In genomic region chr18:658947-659533, GRCh38 we compare ENCODE assay signal across 8 cellular contexts. TPM values are rescaled to one million over a fixed set of nuclear protein-coding genes. Genes with fewer than 3 reads are reported as not detected.
DNase-seq lines count a peak whose midpoint lies in the region; ATAC-seq and TF ChIP-seq lines count a peak whose summit lies in the region.

No MANE protein-coding gene starts in this region.

- no peak for DNase-seq in CD4-positive, alpha-beta memory T cell
- DNase-seq in colonic mucosa (no peak), anterior cingulate cortex (lab: John Stamatoyannopoulos, UW) (no peak), SW480 (ENCODE audit: low spot score) (no peak)
- no peak for DNase-seq in stimulated activated CD4-positive, alpha-beta T cell treated with anti-CD3 and anti-CD28 coated beads, Interleukin-2, amount 100 ng/mL, for 24 hours

- H3K4me1 ChIP-seq in CD4-positive, alpha-beta memory T cell (ENCODE audit: insufficient read depth, low read length): no peaks in the 10 kb centered on the region
- peaks cover 42% of the 10 kb centered on the region for H3K4me1 ChIP-seq in Loucy (ENCODE audit: insufficient read depth, low read length, poor library complexity, severe bottlenecking)
- H3K4me1 ChIP-seq in colonic mucosa: no peaks in the 10 kb centered on the region

- H2AFZ ChIP-seq in Loucy (ENCODE audit: low read length) (peak overlapping the region; percentile 69), neural cell (ENCODE audit: low read depth, low read length) (no peak overlapping the region)

- H3F3A ChIP-seq in Loucy (ENCODE audit: low read depth): no peaks in the 10 kb centered on the region
- no peaks in the 10 kb centered on the region for H3F3A ChIP-seq in neural cell (ENCODE audit: insufficient read depth, low read length, poor library complexity, severe bottlenecking)

- CTCF ChIA-PET in CD4-positive, alpha-beta memory T cell (lab: Charles Lee; ENCODE audit: partially characterized antibody): interaction anchor here (0.5 to 1.4 kb wide), 2 partner anchors 34 to 511 kb away, joined by 3 to 4 read pairs; no protein-coding TSS in a partner anchor

- H3K79me2 ChIP-seq in Loucy (ENCODE audit: insufficient read depth, low read length) (peaks cover 77% of the 10 kb centered on the region), neural cell (replicated peaks; ENCODE audit: insufficient read depth, low read length) (no peaks in the 10 kb centered on the region)

- H3K9me2 ChIP-seq in Loucy (replicated peaks; ENCODE audit: low read depth, low read length): no peaks in the 10 kb centered on the region
- no peaks in the 10 kb centered on the region for H3K9me2 ChIP-seq in neural cell (ENCODE audit: insufficient read depth, low read length)

- TF ChIP-seq RAD21 in neural cell (conservative IDR thresholded peaks at IDR 0.05): no peak

- peak overlapping the region; percentile 54 to 85 for H3K4me3 ChIP-seq in CD4-positive, alpha-beta memory T cell (ENCODE audit: low read length in 2 of 2)
- H3K4me3 ChIP-seq in Loucy (ENCODE audit: low read length, poor library complexity, severe bottlenecking): peak overlapping the region; percentile 97
- peak overlapping the region; percentile 94 for H3K4me3 ChIP-seq in colonic mucosa
- peak overlapping the region; percentile 99 for H3K4me3 ChIP-seq in neural cell (ENCODE audit: low read length)

- H3K27me3 ChIP-seq in CD4-positive, alpha-beta memory T cell (ENCODE audit: insufficient read depth, low read length): no peaks in the 10 kb centered on the region
- H3K27me3 ChIP-seq in Loucy (ENCODE audit: insufficient read depth, low read length, poor library complexity, severe bottlenecking): peaks cover 6% of the 10 kb centered on the region
- H3K27me3 ChIP-seq in colonic mucosa: no peaks in the 10 kb centered on the region
- no peaks in the 10 kb centered on the region for H3K27me3 ChIP-seq in neural cell (ENCODE audit: insufficient read depth, low read depth, low read length)

- POLR2A ChIA-PET in CD4-positive, alpha-beta memory T cell (lab: Charles Lee; ENCODE audit: partially characterized antibody): no interaction called here

- intact Hi-C loops in CD4-positive, alpha-beta memory T cell (cut with micrococcal nuclease): loop anchor here (10.0 kb wide), 1 partner anchor 56 kb away; the partner anchor contains the start of gene ENOSF1
- intact Hi-C loops in colonic mucosa (cut with DNase I): no loop called here

- no peak for TF ChIP-seq CTCF in Loucy (conservative IDR thresholded peaks at IDR 0.05; ENCODE audit: low read length)
- no peak for TF ChIP-seq CTCF in colonic mucosa (IDR thresholded peaks at IDR 0.05)
- TF ChIP-seq CTCF in neural cell (IDR thresholded peaks at IDR 0.05; ENCODE audit: poor library complexity, severe bottlenecking): no peak

- no peaks in the 10 kb centered on the region for H3K9me3 ChIP-seq in CD4-positive, alpha-beta memory T cell (ENCODE audit: control insufficient read depth in 1 of 2, low read length in 2 of 2)
- H3K9me3 ChIP-seq in Loucy (ENCODE audit: insufficient read depth, low read depth, low read length) (no peaks in the 10 kb centered on the region), colonic mucosa (no peaks in the 10 kb centered on the region), neural cell (ENCODE audit: low read length) (no peaks in the 10 kb centered on the region)

- H3K27ac ChIP-seq in CD4-positive, alpha-beta memory T cell (ENCODE audit: low read depth, low read length): no peak overlapping the region
- H3K27ac ChIP-seq in colonic mucosa (no peak overlapping the region), neural cell (ENCODE audit: low read length) (no peak overlapping the region)

- no peak for ATAC-seq in HG02970 (IDR thresholded peaks at IDR 0.05; ENCODE audit: low FRiP score, unreplicated experiment)

- H3K9me3 Mint-ChIP-seq in CD4-positive, alpha-beta memory T cell: peaks cover 0 to 11% (median 7%) of the 10 kb centered on the region in 8 donors

- no peak for TF ChIP-seq EP300 in neural cell (conservative IDR thresholded peaks at IDR 0.05; ENCODE audit: poor library complexity, severe bottlenecking)

- no peaks in the 10 kb centered on the region for H3K36me3 ChIP-seq in CD4-positive, alpha-beta memory T cell (ENCODE audit: insufficient read depth, low read length)
- peaks cover 36% of the 10 kb centered on the region for H3K36me3 ChIP-seq in Loucy (ENCODE audit: insufficient read depth, low read length)
- H3K36me3 ChIP-seq in colonic mucosa: no peaks in the 10 kb centered on the region
- no peaks in the 10 kb centered on the region for H3K36me3 ChIP-seq in neural cell (ENCODE audit: insufficient read depth, low read length)

- peak overlapping the region; percentile 100 for H3K9ac ChIP-seq in Loucy (ENCODE audit: low read depth, low read length, poor library complexity, severe bottlenecking)
- H3K9ac ChIP-seq in colonic mucosa (ENCODE audit: low read depth in 2 of 2, low read length in 2 of 2): no peak overlapping the region
- H3K9ac ChIP-seq in neural cell (ENCODE audit: low read length): no peak overlapping the region

- peak overlapping the region; percentile 84 to 92 (median 89) for H3K4me3 Mint-ChIP-seq in CD4-positive, alpha-beta memory T cell

- peaks cover 8 to 17% (median 13%) of the 10 kb centered on the region in 4 donors for H3K4me1 Mint-ChIP-seq in CD4-positive, alpha-beta memory T cell

- H4K20me1 ChIP-seq in Loucy (ENCODE audit: insufficient read depth, low read length, poor library complexity, severe bottlenecking): peaks cover 22% of the 10 kb centered on the region
- H4K20me1 ChIP-seq in neural cell (ENCODE audit: insufficient read depth): no peaks in the 10 kb centered on the region

- peaks cover 6 to 26% of the 10 kb centered on the region in 2 donors for H3K27me3 Mint-ChIP-seq in CD4-positive, alpha-beta memory T cell

- H3K4me2 ChIP-seq in Loucy (ENCODE audit: low read depth, low read length, poor library complexity, severe bottlenecking) (peak overlapping the region; percentile 95), neural cell (ENCODE audit: low read length) (no peak overlapping the region)

- H3K36me3 Mint-ChIP-seq in CD4-positive, alpha-beta memory T cell: no peaks in the 10 kb centered on the region

- H3K27ac Mint-ChIP-seq in CD4-positive, alpha-beta memory T cell: no peak overlapping the region

TF ChIP-seq in neural cell, 6 proteins besides CTCF, POLR2A, EP300 and RAD21:
- TF ChIP-seq TAF1 (IDR thresholded peaks at IDR 0.05; ENCODE audit: low read depth) (no peak), POLR2AphosphoS5 (IDR thresholded peaks at IDR 0.05) (no peak), MXI1 (conservative IDR thresholded peaks at IDR 0.05; ENCODE audit: poor library complexity, severe bottlenecking) (no peak), EZH2 (IDR thresholded peaks at IDR 0.05; ENCODE audit: borderline replicate concordance, insufficient read depth, low read length, poor library complexity, severe bottlenecking) (no peak), SMC3 (conservative IDR thresholded peaks at IDR 0.05; ENCODE audit: poor library complexity) (no peak), REST (IDR thresholded peaks at IDR 0.05; ENCODE audit: borderline replicate concordance) (no peak)
TF ChIP-seq in neural cell: peak in this region for 0.

RNA-seq across cellular contexts. Expression of gene TYMS, which starts 1.6 kb away (rescaled TPM):
- not detected for total RNA-seq in CD4-positive, alpha-beta memory T cell
- polyA plus RNA-seq in CD4-positive, alpha-beta memory T cell: under 1 TPM in 1 of 2 donors, not detected in 1; 0.33 TPM
- total RNA-seq in colonic mucosa: 100 to 1,000 TPM in 1 of 2 donors, 10 to 100 TPM in 1; 32.8 to 131 TPM
- polyA plus RNA-seq in neural cell: 1.9 and 3.3 TPM in 2 replicates
- 0.97 and 3.1 TPM in 2 replicates for polyA minus RNA-seq in neural cell

RNA-seq across cellular contexts. Expression of gene ENOSF1, which starts 53.4 kb away (rescaled TPM):
- 100 to 1,000 TPM; 107 to 133 TPM for total RNA-seq in CD4-positive, alpha-beta memory T cell
- polyA plus RNA-seq in CD4-positive, alpha-beta memory T cell: 10 to 100 TPM; 11.6 to 13.9 TPM
- total RNA-seq in colonic mucosa: 100 to 1,000 TPM in 1 of 2 donors, 10 to 100 TPM in 1; 51.7 to 103 TPM
- 4.3 and 9.0 TPM in 2 replicates for polyA plus RNA-seq in neural cell
- polyA minus RNA-seq in neural cell: 4.1 and 7.3 TPM in 2 replicates

Comparison
In these comparisons a context has a peak if more than half of its experiments do, and no peak if none do; other contexts are left out.
1. RNA of gene TYMS, which starts 1.6 kb away (total RNA-seq): 32.8 to 131 TPM in colonic mucosa; not detected in CD4-positive, alpha-beta memory T cell; every median in the first group is over 10 times any median in the second.
2. Peak in every context shown above with its lines, with median percentiles within 50 percentile points of each other: H3K4me3 ChIP-seq.